In genomic region chr17:50052241-50052788, GRCh38 we compare ENCODE assay signal across 15 cellular contexts. TPM values are rescaled to one million over a fixed set of nuclear protein-coding genes. Genes with fewer than 3 reads are reported as not detected.
DNase-seq lines count a peak whose midpoint lies in the region; ATAC-seq and TF ChIP-seq lines count a peak whose summit lies in the region.
"Had no signal": no experiment of that assay in that cellular context is flagged by ENCODE, and none has a peak within 500 bp of the region (broad histone marks: within the 10 kb centered on the region; RNA-seq: fewer than 3 reads in every experiment).

No MANE protein-coding gene starts in this region.

- H3K4me1 ChIP-seq in stomach, result peaks cover 53 to 98% (median 70%) of the 10 kb centered on the region in 4 donors

- H3K9me3 Mint-ChIP-seq in activated naive CD4-positive, alpha-beta T cell treated with anti-CD3 and anti-CD28 coated beads, Interleukin-2, amount 50 U/mL, for 72 hours, result peaks cover 0 to 5% of the 10 kb centered on the region in 2 donors
- H3K9me3 Mint-ChIP-seq in chondrocyte (ENCODE audit: low read depth), result no peaks in the 10 kb centered on the region

- no peaks in the 10 kb centered on the region for H3K27me3 Mint-ChIP-seq in chondrocyte (ENCODE audit: low read depth)

- no peaks in the 10 kb centered on the region for H3K36me3 ChIP-seq in stomach
- H3K36me3 ChIP-seq: gastroesophageal sphincter, vagina had no signal

- no peak overlapping the region for H3K4me3 Mint-ChIP-seq in chondrocyte (ENCODE audit: unreplicated experiment)

- intact Hi-C loops in stomach (cut with DNase I; ENCODE audit: low total_unique reads), result no loop called here

- H3K4me1 Mint-ChIP-seq in chondrocyte (ENCODE audit: low read depth), result peaks cover 79% of the 10 kb centered on the region

- no peaks in the 10 kb centered on the region for H3K9me3 ChIP-seq in stomach
- H3K9me3 ChIP-seq: gastroesophageal sphincter, vagina had no signal

- no peak for DNase-seq in activated naive CD4-positive, alpha-beta T cell treated with anti-CD3 and anti-CD28 coated beads, Interleukin-2, amount 50 U/mL, for 72 hours (ENCODE audit: low spot score in 2 of 2)
- no peak for DNase-seq in activated naive CD4-positive, alpha-beta T cell treated with anti-CD3 and anti-CD28 coated beads, Interleukin-2, amount 50 U/mL, for 16 hours
- peak; percentile 96 for DNase-seq in NCI-H345 treated with DMSO at 0.1 percent for 48 hours (lab: John Stamatoyannopoulos, UW; ENCODE audit: unreplicated experiment)
- DNase-seq in chondrocyte (ENCODE audit: low spot score), result peak; percentile 14
- DNase-seq in stomach, result peak; percentile 37
- DNase-seq: activated CD8-positive, alpha-beta memory T cell treated with anti-CD3 and anti-CD28 coated beads, Interleukin-2, amount 50 U/mL, for 48 hours; left colon; MM.1S; nucleus accumbens had no signal

- TF ChIP-seq CTCF in chondrocyte (IDR thresholded peaks at IDR 0.05) (no peak), stomach (IDR thresholded peaks at IDR 0.05) (no peak)

- no peak for TF ChIP-seq EP300 in stomach (IDR thresholded peaks at IDR 0.05)

- no peak overlapping the region for H3K4me3 ChIP-seq in stomach
- H3K4me3 ChIP-seq: gastroesophageal sphincter, vagina had no signal

- H3K27ac Mint-ChIP-seq in activated naive CD4-positive, alpha-beta T cell treated with anti-CD3 and anti-CD28 coated beads, Interleukin-2, amount 50 U/mL, for 72 hours, result peak overlapping the region; percentile 51 to 69
- peak overlapping the region; percentile 79 for H3K27ac Mint-ChIP-seq in chondrocyte (ENCODE audit: unreplicated experiment)

- WGBS in stomach, 5 donors, result 29 to 55% (median 46%) methylated on average over 5 to 6 of the region's 6 CpGs

- peaks cover 0 to 6% of the 10 kb centered on the region in 2 donors for H3K36me3 Mint-ChIP-seq in activated naive CD4-positive, alpha-beta T cell treated with anti-CD3 and anti-CD28 coated beads, Interleukin-2, amount 50 U/mL, for 72 hours
- H3K36me3 Mint-ChIP-seq in chondrocyte (ENCODE audit: low read depth), result no peaks in the 10 kb centered on the region

- peak overlapping the region; percentile 50 to 97 (median 96) for H3K27ac ChIP-seq in stomach
- H3K27ac ChIP-seq: vagina had no signal

- peaks cover 0 to 12% (median 0%) of the 10 kb centered on the region in 3 donors for H3K27me3 ChIP-seq in stomach
- H3K27me3 ChIP-seq: gastroesophageal sphincter, vagina had no signal

- ATAC-seq in activated naive CD4-positive, alpha-beta T cell treated with anti-CD3 and anti-CD28 coated beads, Interleukin-2, amount 50 U/mL, for 72 hours, result no peak
- no peak for ATAC-seq in GM19463 (IDR thresholded peaks at IDR 0.05; ENCODE audit: unreplicated experiment)
- no peak for ATAC-seq in GM21619 (IDR thresholded peaks at IDR 0.05; ENCODE audit: unreplicated experiment)
- ATAC-seq in GM19455 (IDR thresholded peaks at IDR 0.05; ENCODE audit: unreplicated experiment), result no peak
- ATAC-seq: gastroesophageal sphincter, left colon had no signal

- no peak for TF ChIP-seq POLR2A in stomach (IDR thresholded peaks at IDR 0.05)

RNA-seq across cellular contexts. Expression of gene ITGA3, which starts 3.6 kb away (rescaled TPM):
- 10 to 100 TPM in 1 of 2 donors, 1 to 10 TPM in 1; 7.4 to 40.7 TPM for total RNA-seq in activated naive CD4-positive, alpha-beta T cell treated with anti-CD3 and anti-CD28 coated beads, Interleukin-2, amount 50 U/mL, for 72 hours
- 85.8 to 236 TPM (median 216 TPM) in 3 replicates for total RNA-seq in chondrocyte
- total RNA-seq in stomach, result 100 to 1,000 TPM in 4 of 5 donors, 10 to 100 TPM in 1; 33.6 to 698 (median 193) TPM
- 10 to 100 TPM in 2 of 3 donors, 1 to 10 TPM in 1; 6.9 to 37.5 (median 29.5) TPM for polyA plus RNA-seq in stomach

RNA-seq across cellular contexts. Expression of gene PDK2, which starts 42.8 kb away (rescaled TPM):
- total RNA-seq in activated naive CD4-positive, alpha-beta T cell treated with anti-CD3 and anti-CD28 coated beads, Interleukin-2, amount 50 U/mL, for 72 hours, result 10 to 100 TPM; 14.3 to 18.7 TPM
- total RNA-seq in chondrocyte (28.9 to 38.0 TPM (median 31.1 TPM) in 3 replicates), stomach (100 to 1,000 TPM in 1 of 5 donors, 10 to 100 TPM in 2, 1 to 10 TPM in 2; 4.6 to 255 (median 31.2) TPM)
- 10 to 100 TPM; 13.5 to 20.6 (median 20.1) TPM for polyA plus RNA-seq in stomach

RNA-seq across cellular contexts. Expression of gene DLX3, which starts 57.3 kb away (rescaled TPM):
- under 1 TPM in 1 of 2 donors, not detected in 1; 0.10 TPM for total RNA-seq in activated naive CD4-positive, alpha-beta T cell treated with anti-CD3 and anti-CD28 coated beads, Interleukin-2, amount 50 U/mL, for 72 hours
- total RNA-seq in chondrocyte (0.10 TPM in 1 of 3 replicates, not detected in the others), stomach (not detected)
- polyA plus RNA-seq in stomach, result under 1 TPM in 1 of 3 donors, not detected in 2; 0.68 TPM
- total RNA-seq: gastroesophageal sphincter, left colon, OCI-LY7 had no signal

Comparison
In these comparisons a context has a peak if more than half of its experiments do, and no peak if none do; other contexts are left out.
1. DNase-seq: peak in NCI-H345 treated with DMSO at 0.1 percent for 48 hours (single experiment), chondrocyte (single experiment) and stomach (single experiment); none in activated naive CD4-positive, alpha-beta T cell treated with anti-CD3 and anti-CD28 coated beads, Interleukin-2, amount 50 U/mL, for 72 hours (0 of 2) and activated naive CD4-positive, alpha-beta T cell treated with anti-CD3 and anti-CD28 coated beads, Interleukin-2, amount 50 U/mL, for 16 hours (single experiment).